In genomic region chr5:135569755-135570452, GRCh38 we compare ENCODE assay signal across 9 cellular contexts. TPM values are rescaled to one million over a fixed set of nuclear protein-coding genes. Genes with fewer than 3 reads are reported as not detected.
A peak's percentile ranks its signal among the peaks of the same experiment; 100 is the strongest.
DNase-seq lines count a peak whose midpoint lies in the region; ATAC-seq and TF ChIP-seq lines count a peak whose summit lies in the region.
"Had no signal": no experiment of that assay in that cellular context is flagged by ENCODE, and none has a peak within 500 bp of the region (broad histone marks: within the 10 kb centered on the region; RNA-seq: fewer than 3 reads in every experiment).

No MANE protein-coding gene starts in this region.

- no TSS peak for BruUV-seq in PC-3 (replicated peaks; lab: Mats Ljungman, UMichigan)

- ATAC-seq in PC-3 (peak; percentile 88), GM19023 (IDR thresholded peaks at IDR 0.05; ENCODE audit: unreplicated experiment) (no peak)
- peak; percentile 42 to 44 for ATAC-seq in stimulated activated naive B cell treated with anti-CD40 and anti-IgM and Interleukin-4, amounts not matched to agents 10 μg/mL and 1 μg/mL and 100 μg/mL, for 72 hours (replicated peaks)

- H3K27me3 Mint-ChIP-seq in stimulated activated naive B cell treated with anti-CD40 and anti-IgM and Interleukin-4, amounts not matched to agents 10 μg/mL and 1 μg/mL and 100 μg/mL, for 72 hours: peaks cover 30 to 47% of the 10 kb centered on the region in 2 donors

- H3K9me3 ChIP-seq in BE2C (no peaks in the 10 kb centered on the region), HAP-1 (no peaks in the 10 kb centered on the region), PC-3 (ENCODE audit: low read length) (no peaks in the 10 kb centered on the region)

- no peak overlapping the region for H3K27ac Mint-ChIP-seq in stimulated activated naive B cell treated with anti-CD40 and anti-IgM and Interleukin-4, amounts not matched to agents 10 μg/mL and 1 μg/mL and 100 μg/mL, for 72 hours

- TF ChIP-seq CTCF in BE2C (IDR thresholded peaks at IDR 0.05; ENCODE audit: low read depth, low read length) (peak; percentile 73), PC-3 (conservative IDR thresholded peaks at IDR 0.05; ENCODE audit: low read depth, low read length) (peak; percentile 63)

- H3K27me3 ChIP-seq in BE2C: no peaks in the 10 kb centered on the region; the same call in 1 of the 2 replicates
- H3K27me3 ChIP-seq in HAP-1 (ENCODE audit: low read depth): no peaks in the 10 kb centered on the region
- no peaks in the 10 kb centered on the region; the same call in 1 of the 2 replicates for H3K27me3 ChIP-seq in PC-3 (ENCODE audit: low read length)

- H3K9me2 ChIP-seq in PC-3 (replicated peaks; ENCODE audit: low read length): no peaks in the 10 kb centered on the region

- H3K4me1 Mint-ChIP-seq in stimulated activated naive B cell treated with anti-CD40 and anti-IgM and Interleukin-4, amounts not matched to agents 10 μg/mL and 1 μg/mL and 100 μg/mL, for 72 hours: peaks cover 0 to 5% of the 10 kb centered on the region in 2 donors

- H3K4me1 ChIP-seq in BE2C: no peaks in the 10 kb centered on the region
- peaks cover 18% of the 10 kb centered on the region for H3K4me1 ChIP-seq in HAP-1
- no peaks in the 10 kb centered on the region for H3K4me1 ChIP-seq in PC-3 (ENCODE audit: insufficient read depth, low read length)

- intact Hi-C loops in PC-3 (cut with micrococcal nuclease): loop anchor here (10.0 kb wide), 2 partner anchors 255 to 495 kb away; no protein-coding TSS in a partner anchor

- no peaks in the 10 kb centered on the region for H3K36me3 Mint-ChIP-seq in stimulated activated naive B cell treated with anti-CD40 and anti-IgM and Interleukin-4, amounts not matched to agents 10 μg/mL and 1 μg/mL and 100 μg/mL, for 72 hours
- H3K36me3 Mint-ChIP-seq: brain had no signal

- no peak overlapping the region for H3K4me3 Mint-ChIP-seq in stimulated activated naive B cell treated with anti-CD40 and anti-IgM and Interleukin-4, amounts not matched to agents 10 μg/mL and 1 μg/mL and 100 μg/mL, for 72 hours
- H3K4me3 Mint-ChIP-seq: brain had no signal

- H4K20me1 ChIP-seq in PC-3 (ENCODE audit: low read length): no peaks in the 10 kb centered on the region

- no peaks in the 10 kb centered on the region for H3K36me3 ChIP-seq in BE2C
- no peaks in the 10 kb centered on the region for H3K36me3 ChIP-seq in HAP-1 (replicated peaks)
- H3K36me3 ChIP-seq in PC-3 (ENCODE audit: low read depth, low read length): no peaks in the 10 kb centered on the region

- H3F3A ChIP-seq in PC-3 (ENCODE audit: low read length, unreplicated experiment): no peaks in the 10 kb centered on the region

- H3K9ac ChIP-seq in PC-3 (ENCODE audit: low read length): no peak overlapping the region

- H3K27ac ChIP-seq in PC-3 (ENCODE audit: low read length): no peak overlapping the region

- no peak overlapping the region for H3K4me2 ChIP-seq in PC-3 (ENCODE audit: low read length)

- H3K79me2 ChIP-seq in PC-3 (ENCODE audit: low read length): no peaks in the 10 kb centered on the region

- no peak overlapping the region for H2AFZ ChIP-seq in PC-3 (ENCODE audit: low read length)

- no peak overlapping the region for H3K4me3 ChIP-seq in BE2C (ENCODE audit: low read depth, low read length)
- H3K4me3 ChIP-seq in HAP-1: no peak overlapping the region
- no peak overlapping the region for H3K4me3 ChIP-seq in PC-3 (ENCODE audit: low read length)

- POLR2A ChIA-PET in PC-3 (lab: Charles Lee; ENCODE audit: unreplicated experiment): no interaction called here

- in situ Hi-C loops in HAP-1 (cut with MboI; ENCODE audit: low sequenced_read_pairs): no loop called here

- CTCF ChIA-PET in PC-3 (lab: Charles Lee): no interaction called here

- DNase-seq in BE2C: peak; percentile 59
- DNase-seq in HAP-1 (ENCODE audit: low spot score in 2 of 2): peak; percentile 72 to 83
- DNase-seq in PC-3: peak; percentile 55
- DNase-seq in fibroblast of peridontal ligament (ENCODE audit: extremely low read depth): peak; percentile 16
- DNase-seq in stimulated activated naive B cell treated with anti-CD40 and anti-IgM and Interleukin-4, amounts not matched to agents 10 μg/mL and 1 μg/mL and 100 μg/mL, for 72 hours: no peak
- no peak for DNase-seq in DMS153 treated with DMSO at 0.1 percent for 48 hours (lab: John Stamatoyannopoulos, UW; ENCODE audit: unreplicated experiment)
- DNase-seq in activated effector memory CD4-positive, alpha-beta T cell treated with anti-CD3 and anti-CD28 coated beads, Interleukin-2, amount 50 U/mL, for 16 hours: no peak

- H3K9me3 Mint-ChIP-seq in stimulated activated naive B cell treated with anti-CD40 and anti-IgM and Interleukin-4, amounts not matched to agents 10 μg/mL and 1 μg/mL and 100 μg/mL, for 72 hours: no peaks in the 10 kb centered on the region

RNA-seq across cellular contexts. Expression of gene CXCL14, which starts 8.9 kb away (rescaled TPM):
- not detected for polyA plus RNA-seq in BE2C (2012; ENCODE audit: insufficient read depth, insufficient read length, low read depth)
- total RNA-seq in PC-3 (2014; rRNA removed): not detected in 2 replicates

RNA-seq across cellular contexts. Expression of gene NEUROG1, which starts 34.1 kb away (rescaled TPM):
- polyA plus RNA-seq in BE2C (2012; ENCODE audit: insufficient read depth, insufficient read length, low read depth): not detected
- not detected in 2 replicates for total RNA-seq in PC-3 (2014; rRNA removed)

Comparison
In these comparisons a context has a peak if more than half of its experiments do, and no peak if none do; other contexts are left out.
1. DNase-seq: peak in BE2C (single experiment), HAP-1 (2 of 2), PC-3 (single experiment) and fibroblast of peridontal ligament (single experiment); none in stimulated activated naive B cell treated with anti-CD40 and anti-IgM and Interleukin-4, amounts not matched to agents 10 μg/mL and 1 μg/mL and 100 μg/mL, for 72 hours (single experiment), DMS153 treated with DMSO at 0.1 percent for 48 hours (single experiment) and activated effector memory CD4-positive, alpha-beta T cell treated with anti-CD3 and anti-CD28 coated beads, Interleukin-2, amount 50 U/mL, for 16 hours (single experiment).